ENCODE assay signal across 13 cellular contexts in the genomic region with DNA sequence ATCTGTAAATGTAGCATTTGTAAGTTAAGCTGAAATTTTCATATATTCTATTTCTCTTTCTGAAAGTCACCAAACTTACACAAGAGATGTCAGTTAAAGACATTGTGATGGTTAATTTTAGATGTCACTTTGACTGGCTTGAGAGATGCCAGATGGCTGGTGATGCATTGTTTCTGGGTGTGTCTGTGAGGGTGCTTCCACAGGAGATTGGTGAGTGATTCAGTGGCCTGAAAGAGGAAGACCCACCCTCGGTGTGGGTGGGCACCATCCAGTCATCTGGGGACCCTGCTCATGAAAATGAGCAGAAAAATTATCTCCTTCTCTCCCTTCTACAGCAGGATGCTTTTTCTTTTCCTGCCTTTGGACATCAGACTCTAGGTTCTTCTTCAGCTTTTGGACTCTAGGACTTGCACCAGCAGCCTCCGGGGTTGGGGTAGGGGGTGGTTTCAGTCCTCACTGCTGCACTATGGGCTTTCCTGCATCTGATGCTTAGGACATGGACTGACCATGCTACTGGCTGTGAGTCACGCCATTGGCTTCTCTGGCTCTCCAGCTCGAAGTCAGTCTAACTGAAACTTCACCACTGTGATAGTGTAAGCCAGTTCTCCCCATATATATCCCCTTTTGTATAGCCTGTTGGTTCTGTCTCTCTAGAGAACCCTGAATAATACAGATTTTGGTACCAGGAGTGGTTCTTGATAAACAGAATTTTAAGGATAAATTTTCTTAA. TPM values are rescaled to one million over a fixed set of nuclear protein-coding genes. Genes with fewer than 3 reads are reported as not detected.
DNase-seq lines count a peak whose midpoint lies in the region; ATAC-seq and TF ChIP-seq lines count a peak whose summit lies in the region.
"Had no signal": no experiment of that assay in that cellular context is flagged by ENCODE, and none has a peak within 500 bp of the region (broad histone marks: within the 10 kb centered on the region; RNA-seq: fewer than 3 reads in every experiment).

No MANE protein-coding gene starts in this region.

- H3K9me3 Mint-ChIP-seq in activated CD8-positive, alpha-beta memory T cell treated with anti-CD3 and anti-CD28 coated beads, Interleukin-2, amount 10 ng/mL, durations not matched to agents 7 days and 5 days (ENCODE audit: low read depth), result no peaks in the 10 kb centered on the region
- peaks cover 6 to 15% of the 10 kb centered on the region in 2 donors for H3K9me3 Mint-ChIP-seq in stimulated activated naive CD8-positive, alpha-beta T cell treated with anti-CD3 and anti-CD28 coated beads, Interleukin-15, amount 100 ng/mL, for 72 hours

- H3K36me3 ChIP-seq in OCI-LY1 (ENCODE audit: insufficient read depth, low read length) (no peaks in the 10 kb centered on the region), fibroblast of lung (ENCODE audit: control insufficient read depth, insufficient read depth, low read length) (no peaks in the 10 kb centered on the region)
- H3K36me3 ChIP-seq: gastrocnemius medialis, neural progenitor cell had no signal

- DNase-seq in activated CD8-positive, alpha-beta memory T cell treated with anti-CD3 and anti-CD28 coated beads for 4 hours (ENCODE audit: low read depth in 2 of 2), result peak; percentile 3 to 13
- DNase-seq in activated CD8-positive, alpha-beta memory T cell treated with anti-CD3 and anti-CD28 coated beads, Interleukin-2, amount 10 ng/mL, durations not matched to agents 7 days and 5 days, result no peak
- DNase-seq in fibroblast of lung (ENCODE audit: low read depth in 2 of 2) (peak; percentile 19 to 73), NCI-H1436 (lab: John Stamatoyannopoulos, UW) (no peak)
- DNase-seq in stimulated activated naive CD8-positive, alpha-beta T cell treated with anti-CD3 and anti-CD28 coated beads, Interleukin-15, amount 100 ng/mL, for 72 hours, result no peak
- DNase-seq: activated effector memory CD4-positive, alpha-beta T cell treated with Interleukin-2 at 50 U/mL for 16 hours; gastrocnemius medialis; NK-92 treated with Interleukin-12 subunit alpha and Interleukin-12 subunit beta, amount 100 ng/mL, for 24 hours had no signal

- no peaks in the 10 kb centered on the region for H3K9me2 ChIP-seq in OCI-LY1 (ENCODE audit: low read depth, low read length)

- H3K4me2 ChIP-seq in OCI-LY1 (ENCODE audit: low read length) (no peak overlapping the region), fibroblast of lung (ENCODE audit: extremely low read depth, insufficient read depth, low read length) (no peak overlapping the region)
- H3K4me2 ChIP-seq: neural progenitor cell had no signal

- H2AFZ ChIP-seq in OCI-LY1 (ENCODE audit: low read length), result peak overlapping the region; percentile 66; the same call in 1 of the 2 replicates
- H2AFZ ChIP-seq in fibroblast of lung (ENCODE audit: low read length), result no peak overlapping the region
- H2AFZ ChIP-seq: neural progenitor cell had no signal

- ATAC-seq in activated CD8-positive, alpha-beta memory T cell treated with anti-CD3 and anti-CD28 coated beads, Interleukin-2, amount 10 ng/mL, durations not matched to agents 7 days and 5 days, result no peak
- ATAC-seq in stimulated activated naive CD8-positive, alpha-beta T cell treated with anti-CD3 and anti-CD28 coated beads, Interleukin-15, amount 100 ng/mL, for 72 hours, result peak; percentile 68
- no peak for ATAC-seq in GM18858 (IDR thresholded peaks at IDR 0.05; ENCODE audit: unreplicated experiment)
- ATAC-seq in HG02610 (IDR thresholded peaks at IDR 0.05; ENCODE audit: unreplicated experiment), result no peak
- ATAC-seq: gastrocnemius medialis had no signal

- H3K36me3 Mint-ChIP-seq in activated CD8-positive, alpha-beta memory T cell treated with anti-CD3 and anti-CD28 coated beads, Interleukin-2, amount 10 ng/mL, durations not matched to agents 7 days and 5 days, result peaks cover 3% of the 10 kb centered on the region
- H3K36me3 Mint-ChIP-seq: neural progenitor cell had no signal

- H4K20me1 ChIP-seq in OCI-LY1 (ENCODE audit: insufficient read depth, low read length) (no peaks in the 10 kb centered on the region), fibroblast of lung (ENCODE audit: control insufficient read depth, extremely low read depth, insufficient read depth, low read length) (no peaks in the 10 kb centered on the region)

- no peak overlapping the region for H3K27ac Mint-ChIP-seq in activated CD8-positive, alpha-beta memory T cell treated with anti-CD3 and anti-CD28 coated beads, Interleukin-2, amount 10 ng/mL, durations not matched to agents 7 days and 5 days
- no peak overlapping the region for H3K27ac Mint-ChIP-seq in stimulated activated naive CD8-positive, alpha-beta T cell treated with anti-CD3 and anti-CD28 coated beads, Interleukin-15, amount 100 ng/mL, for 72 hours
- H3K27ac Mint-ChIP-seq: neural progenitor cell had no signal

- peaks cover 31% of the 10 kb centered on the region for H3K4me1 ChIP-seq in OCI-LY1 (ENCODE audit: insufficient read depth, low read length, severe bottlenecking)
- H3K4me1 ChIP-seq in fibroblast of lung (ENCODE audit: control insufficient read depth, extremely low read depth, insufficient read depth, low read length), result no peaks in the 10 kb centered on the region
- H3K4me1 ChIP-seq: gastrocnemius medialis, neural progenitor cell had no signal

- no peak overlapping the region for H3K9ac ChIP-seq in OCI-LY1 (ENCODE audit: low read length)
- no peak overlapping the region for H3K9ac ChIP-seq in fibroblast of lung (ENCODE audit: insufficient read depth, low read length)
- H3K9ac ChIP-seq: neural progenitor cell had no signal

- CTCF ChIA-PET in activated CD8-positive, alpha-beta memory T cell treated with anti-CD3 and anti-CD28 coated beads, Interleukin-2, amount 10 ng/mL, durations not matched to agents 7 days and 5 days (lab: Charles Lee), result interaction anchor here (1.1 to 3.4 kb wide), 5 partner anchors 9 to 269 kb away, joined by 3 to 62 read pairs (median 15); partner anchors contain the start of genes ART4 and ERP27

- H3K79me2 ChIP-seq in OCI-LY1 (ENCODE audit: insufficient read depth, low read length) (no peaks in the 10 kb centered on the region), fibroblast of lung (ENCODE audit: control insufficient read depth, insufficient read depth, low read length) (no peaks in the 10 kb centered on the region)

- H3K27me3 Mint-ChIP-seq in activated CD8-positive, alpha-beta memory T cell treated with anti-CD3 and anti-CD28 coated beads, Interleukin-2, amount 10 ng/mL, durations not matched to agents 7 days and 5 days, result peaks cover 12% of the 10 kb centered on the region
- H3K27me3 Mint-ChIP-seq in stimulated activated naive CD8-positive, alpha-beta T cell treated with anti-CD3 and anti-CD28 coated beads, Interleukin-15, amount 100 ng/mL, for 72 hours, result no peaks in the 10 kb centered on the region

- H3K27ac ChIP-seq in OCI-LY1 (ENCODE audit: low read depth, low read length, poor library complexity, severe bottlenecking) (peak overlapping the region; percentile 33), fibroblast of lung (ENCODE audit: insufficient read depth, low read length) (no peak overlapping the region)
- H3K27ac ChIP-seq: C4-2B, gastrocnemius medialis, neural progenitor cell had no signal

- no peak overlapping the region for H3K4me3 Mint-ChIP-seq in activated CD8-positive, alpha-beta memory T cell treated with anti-CD3 and anti-CD28 coated beads, Interleukin-2, amount 10 ng/mL, durations not matched to agents 7 days and 5 days
- H3K4me3 Mint-ChIP-seq in stimulated activated naive CD8-positive, alpha-beta T cell treated with anti-CD3 and anti-CD28 coated beads, Interleukin-15, amount 100 ng/mL, for 72 hours, result peak overlapping the region in 1 of 2 donors; percentile 38
- H3K4me3 Mint-ChIP-seq: neural progenitor cell had no signal

- no peak overlapping the region for H3K4me3 ChIP-seq in OCI-LY1 (ENCODE audit: low read depth, low read length, poor library complexity, severe bottlenecking)
- H3K4me3 ChIP-seq in fibroblast of lung (replicated peaks in 1 of 4; ENCODE audit: control extremely low read depth in 1 of 4, insufficient read depth in 1 of 4, low read depth in 3 of 4, low read length in 4 of 4), result no peak overlapping the region
- H3K4me3 ChIP-seq: gastrocnemius medialis, neural progenitor cell had no signal

- TF ChIP-seq CTCF in OCI-LY1 (IDR thresholded peaks at IDR 0.05; ENCODE audit: low read length) (no peak), fibroblast of lung (conservative IDR thresholded peaks at IDR 0.05 in 1 of 2, IDR thresholded peaks at IDR 0.05 in 1 of 2; ENCODE audit: low read depth in 1 of 2, low read length in 2 of 2) (no peak)

- H3K27me3 ChIP-seq in OCI-LY1 (ENCODE audit: insufficient read depth, low read length), result no peaks in the 10 kb centered on the region
- H3K27me3 ChIP-seq in fibroblast of lung (ENCODE audit: control insufficient read depth, insufficient read depth, low read length), result no peaks in the 10 kb centered on the region
- H3K27me3 ChIP-seq: gastrocnemius medialis, neural progenitor cell had no signal

- H3K4me1 Mint-ChIP-seq in activated CD8-positive, alpha-beta memory T cell treated with anti-CD3 and anti-CD28 coated beads, Interleukin-2, amount 10 ng/mL, durations not matched to agents 7 days and 5 days, result peaks cover 23% of the 10 kb centered on the region
- H3K4me1 Mint-ChIP-seq in stimulated activated naive CD8-positive, alpha-beta T cell treated with anti-CD3 and anti-CD28 coated beads, Interleukin-15, amount 100 ng/mL, for 72 hours, result peaks cover 35% of the 10 kb centered on the region
- H3K4me1 Mint-ChIP-seq: neural progenitor cell had no signal

- H3K9me3 ChIP-seq in OCI-LY1 (ENCODE audit: low read length) (no peaks in the 10 kb centered on the region), fibroblast of lung (ENCODE audit: control insufficient read depth, insufficient read depth, low read depth, low read length) (no peaks in the 10 kb centered on the region)
- H3K9me3 ChIP-seq: gastrocnemius medialis had no signal

- H3F3A ChIP-seq in OCI-LY1 (ENCODE audit: insufficient read depth, low read length), result no peaks in the 10 kb centered on the region

RNA-seq across cellular contexts. Expression of gene PDE6H, which starts 20.9 kb away (rescaled TPM):
- total RNA-seq in activated CD8-positive, alpha-beta memory T cell treated with anti-CD3 and anti-CD28 coated beads, Interleukin-2, amount 10 ng/mL, durations not matched to agents 7 days and 5 days, result not detected
- total RNA-seq in fibroblast of lung, result not detected in 2 replicates
- not detected in 2 replicates for polyA plus RNA-seq in fibroblast of lung
- polyA plus RNA-seq in fibroblast of lung (2012), result not detected in 2 replicates
- not detected in 2 replicates for polyA minus RNA-seq in fibroblast of lung (ENCODE audit: low replicate concordance)
- total RNA-seq: gastrocnemius medialis had no signal

RNA-seq across cellular contexts. Expression of gene ARHGDIB, which starts 32.3 kb away (rescaled TPM):
- 1,000 to 10,000 TPM; 1,208 to 1,284 TPM for total RNA-seq in activated CD8-positive, alpha-beta memory T cell treated with anti-CD3 and anti-CD28 coated beads, Interleukin-2, amount 10 ng/mL, durations not matched to agents 7 days and 5 days
- 5.9 and 8.3 TPM in 2 replicates for total RNA-seq in fibroblast of lung
- polyA plus RNA-seq in fibroblast of lung, result 40.3 and 43.7 TPM in 2 replicates
- polyA plus RNA-seq in fibroblast of lung (2012), result 18.2 and 27.1 TPM in 2 replicates
- polyA minus RNA-seq in fibroblast of lung (ENCODE audit: low replicate concordance), result 14.9 and 20.5 TPM in 2 replicates

RNA-seq across cellular contexts. Expression of gene ERP27, which starts 55.4 kb away (rescaled TPM):
- total RNA-seq in activated CD8-positive, alpha-beta memory T cell treated with anti-CD3 and anti-CD28 coated beads, Interleukin-2, amount 10 ng/mL, durations not matched to agents 7 days and 5 days, result 1 to 10 TPM; 5.4 to 7.7 TPM
- total RNA-seq in fibroblast of lung, result 0.17 TPM in 1 of 2 replicates, not detected in the other
- 0.10 TPM in 1 of 2 replicates, not detected in the other for polyA plus RNA-seq in fibroblast of lung
- polyA plus RNA-seq in fibroblast of lung (2012), result not detected in 2 replicates
- polyA minus RNA-seq in fibroblast of lung (ENCODE audit: low replicate concordance), result not detected in 2 replicates

Comparison
In these comparisons a context has a peak if more than half of its experiments do, and no peak if none do; other contexts are left out.
1. DNase-seq: peak in activated CD8-positive, alpha-beta memory T cell treated with anti-CD3 and anti-CD28 coated beads for 4 hours (2 of 2) and fibroblast of lung (2 of 2); none in activated CD8-positive, alpha-beta memory T cell treated with anti-CD3 and anti-CD28 coated beads, Interleukin-2, amount 10 ng/mL, durations not matched to agents 7 days and 5 days (single experiment), stimulated activated naive CD8-positive, alpha-beta T cell treated with anti-CD3 and anti-CD28 coated beads, Interleukin-15, amount 100 ng/mL, for 72 hours (0 of 2) and NCI-H1436 (single experiment).
2. RNA of gene ARHGDIB, which starts 32.3 kb away (total RNA-seq): 1,208 to 1,284 TPM in activated CD8-positive, alpha-beta memory T cell treated with anti-CD3 and anti-CD28 coated beads, Interleukin-2, amount 10 ng/mL, durations not matched to agents 7 days and 5 days; 5.9 to 8.3 TPM in fibroblast of lung; every median in the first group is over 100 times any median in the second.